ENCODE assay signal across 8 cellular contexts in the genomic region with DNA sequence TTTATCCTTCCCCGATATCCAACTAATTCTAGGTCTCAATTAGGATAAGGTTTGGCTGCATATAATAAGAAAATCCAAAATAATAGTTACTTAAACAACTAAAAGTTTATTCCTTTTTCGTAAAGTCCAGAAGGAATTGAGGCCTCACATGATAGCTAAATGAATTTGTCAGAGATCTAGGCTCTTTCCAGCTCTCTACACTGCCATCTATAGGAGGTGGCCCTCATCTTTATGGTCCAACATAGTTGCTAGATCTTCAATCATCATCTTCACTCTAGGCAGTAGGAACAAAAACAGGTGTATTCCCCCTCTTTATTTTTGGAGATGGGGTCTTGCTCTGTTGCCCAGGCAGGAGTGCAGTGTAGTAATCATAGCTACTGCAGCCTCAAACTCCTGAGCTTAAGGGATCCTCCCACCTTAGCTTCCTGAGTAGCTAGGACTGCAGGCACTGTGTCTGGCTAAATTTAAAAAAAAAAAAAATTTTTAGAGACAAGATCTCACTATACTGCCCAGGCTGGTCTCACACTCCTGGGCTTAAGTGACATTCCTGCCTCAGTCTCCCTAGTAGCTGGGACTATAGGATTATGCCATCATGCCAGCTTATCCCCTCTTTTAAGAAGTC. TPM values are rescaled to one million over a fixed set of nuclear protein-coding genes. Genes with fewer than 3 reads are reported as not detected.
DNase-seq lines count a peak whose midpoint lies in the region; ATAC-seq and TF ChIP-seq lines count a peak whose summit lies in the region.

No MANE protein-coding gene starts in this region.

- no peak overlapping the region for H3K4me2 ChIP-seq in GM23248 (ENCODE audit: unreplicated experiment)
- H3K4me2 ChIP-seq in OCI-LY7 (ENCODE audit: low read length), result no peak overlapping the region

- no peaks in the 10 kb centered on the region for H3K9me3 ChIP-seq in GM23248 (ENCODE audit: low read depth)
- H3K9me3 ChIP-seq in OCI-LY7 (ENCODE audit: low read length), result no peaks in the 10 kb centered on the region

- H3K4me1 ChIP-seq in GM23248 (ENCODE audit: insufficient read depth) (no peaks in the 10 kb centered on the region), OCI-LY7 (ENCODE audit: insufficient read depth, low read length, poor library complexity, severe bottlenecking) (no peaks in the 10 kb centered on the region)

- H2AFZ ChIP-seq in GM23248 (no peak overlapping the region), OCI-LY7 (ENCODE audit: low read length) (no peak overlapping the region)

- no peaks in the 10 kb centered on the region for H3K79me2 ChIP-seq in GM23248 (ENCODE audit: insufficient read depth)
- no peaks in the 10 kb centered on the region for H3K79me2 ChIP-seq in OCI-LY7 (ENCODE audit: insufficient read depth, low read depth, low read length)

- 74 to 85% methylated on average over 2 of the region's 2 CpGs for WGBS in GM23248 (ENCODE audit: low coverage in 1 of 2, low lambda C conversion rate in 2 of 2, missing lambda C conversion rate in 2 of 2), 2 experiments

- no peak overlapping the region for H3K4me3 ChIP-seq in GM23248
- no peak overlapping the region for H3K4me3 ChIP-seq in OCI-LY7 (ENCODE audit: low read depth, low read length, poor library complexity, severe bottlenecking)
- no peak overlapping the region for H3K4me3 ChIP-seq in retinal pigment epithelial cell (ENCODE audit: low read length)

- intact Hi-C loops in OCI-LY7 (cut with micrococcal nuclease; ENCODE audit: unreplicated experiment), result loop anchor here (2.0 to 10.0 kb wide), 3 partner anchors 96 to 170 kb away; no protein-coding TSS in a partner anchor

- H3K9me2 ChIP-seq in GM23248 (ENCODE audit: insufficient read depth), result no peaks in the 10 kb centered on the region
- H3K9me2 ChIP-seq in OCI-LY7 (ENCODE audit: insufficient read depth, low read length), result no peaks in the 10 kb centered on the region

- POLR2A ChIA-PET in OCI-LY7 (lab: Charles Lee), result interaction anchor here (1.1 to 1.4 kb wide), 2 partner anchors 14 to 15 kb away, joined by 3 to 4 read pairs; no protein-coding TSS in a partner anchor

- no peaks in the 10 kb centered on the region for H3K27me3 ChIP-seq in GM23248 (replicated peaks; ENCODE audit: insufficient read depth)

- H3F3A ChIP-seq in GM23248 (ENCODE audit: insufficient read depth), result no peaks in the 10 kb centered on the region

- CTCF ChIA-PET in OCI-LY7 (lab: Charles Lee; ENCODE audit: unreplicated experiment), result no interaction called here

- H3K9ac ChIP-seq in GM23248, result no peak overlapping the region

- no peak for ATAC-seq in HG03442 (IDR thresholded peaks at IDR 0.05; ENCODE audit: unreplicated experiment)
- ATAC-seq in GM18867 (IDR thresholded peaks at IDR 0.05; ENCODE audit: unreplicated experiment), result no peak

- no TSS peak for BruUV-seq in OCI-LY7 (replicated peaks; lab: Mats Ljungman, UMichigan)

- DNase-seq in DMS 273 (lab: John Stamatoyannopoulos, UW; ENCODE audit: unreplicated experiment), result peak; percentile 47
- DNase-seq in DMS 273 treated with DMSO at 0.1 percent for 48 hours (lab: John Stamatoyannopoulos, UW), result no peak
- DNase-seq in GM23248, result peak; percentile 60
- peak; percentile 52 for DNase-seq in OCI-LY7 (ENCODE audit: low spot score)
- DNase-seq in erythroblast (lab: John Stamatoyannopoulos, UW), result peak; percentile 33 to 55
- DNase-seq in retinal pigment epithelial cell (ENCODE audit: low read depth), result no peak

- in situ Hi-C loops in GM23248 (cut with MboI), result no loop called here

- no peaks in the 10 kb centered on the region for H4K20me1 ChIP-seq in GM23248 (ENCODE audit: insufficient read depth)
- no peaks in the 10 kb centered on the region for H4K20me1 ChIP-seq in OCI-LY7 (ENCODE audit: insufficient read depth, low read length)

- TF ChIP-seq POLR2A in erythroblast (IDR thresholded peaks at IDR 0.05; ENCODE audit: low read length), result no peak

- H3K36me3 ChIP-seq in GM23248 (ENCODE audit: low read depth), result no peaks in the 10 kb centered on the region
- H3K36me3 ChIP-seq in OCI-LY7 (ENCODE audit: insufficient read depth, low read length), result peaks cover 3% of the 10 kb centered on the region; the same call in 1 of the 2 replicates

- H3K27ac ChIP-seq in GM23248, result no peak overlapping the region
- no peak overlapping the region for H3K27ac ChIP-seq in OCI-LY7 (ENCODE audit: low read depth, low read length, poor library complexity, severe bottlenecking)

- TF ChIP-seq CTCF in OCI-LY7 (conservative IDR thresholded peaks at IDR 0.05; ENCODE audit: low read length) (peak; percentile 84), retinal pigment epithelial cell (conservative IDR thresholded peaks at IDR 0.05; ENCODE audit: low read depth, low read length) (peak; percentile 60)

RNA-seq across cellular contexts. Expression of gene SAV1, which starts 46.5 kb away (rescaled TPM):
- 15.3 and 30.2 TPM in 2 replicates for total RNA-seq in GM23248 (2014; rRNA removed; shearing (Covaris generic))
- polyA plus RNA-seq in GM23248 (2016; fragmentation: Nextera tagmentation; extraction: Ambion mirVana), result 27.1 and 28.6 TPM in 2 replicates
- 6.7 and 10.4 TPM in 2 replicates for total RNA-seq in OCI-LY7 (2014; rRNA removed; shearing (Covaris generic))
- 17.9 and 18.2 TPM in 2 replicates for total RNA-seq in OCI-LY7 (2022)

Comparison
In these comparisons a context has a peak if more than half of its experiments do, and no peak if none do; other contexts are left out.
1. DNase-seq: peak in DMS 273 (single experiment), GM23248 (single experiment), OCI-LY7 (single experiment) and erythroblast (2 of 2); none in DMS 273 treated with DMSO at 0.1 percent for 48 hours (single experiment) and retinal pigment epithelial cell (single experiment).